ENCODE assay signal across 8 cellular contexts in the genomic region with DNA sequence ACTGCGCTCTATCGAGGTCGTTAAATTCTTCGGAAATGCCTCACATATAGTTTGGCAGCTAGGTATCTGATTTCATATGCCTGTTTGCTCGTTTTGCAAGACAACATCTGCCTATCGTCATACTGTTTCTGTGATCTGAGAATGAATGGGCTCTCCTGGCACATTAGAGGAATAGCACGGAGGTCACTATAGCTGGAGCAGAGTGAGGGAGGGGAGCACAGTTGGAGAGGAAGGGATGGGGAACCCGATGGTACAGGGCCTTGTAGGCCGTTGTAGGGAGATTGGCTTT. TPM values are rescaled to one million over a fixed set of nuclear protein-coding genes. Genes with fewer than 3 reads are reported as not detected.
DNase-seq lines count a peak whose midpoint lies in the region; ATAC-seq and TF ChIP-seq lines count a peak whose summit lies in the region.

No MANE protein-coding gene starts in this region.

- peaks cover 0 to 44% (median 24%) of the 10 kb centered on the region in 11 experiments; a peak in 15 of 22 replicates for H4K20me1 ChIP-seq in BLaER1 treated with 17β-estradiol and CSF1 and Interleukin-3, amounts not matched to agents 10 nM and 100 nM
- no peaks in the 10 kb centered on the region for H4K20me1 ChIP-seq in MM.1S (ENCODE audit: insufficient read depth, low read length)

- peaks cover 56% of the 10 kb centered on the region for H3K4me1 Mint-ChIP-seq in dendritic cell treated with granulocyte-macrophage colony-stimulating factor and Interleukin-4, amounts not matched to agents 40 ng/mL and 50 ng/mL, for 4 days (ENCODE audit: low read depth)
- peaks cover 31 to 39% of the 10 kb centered on the region in 2 donors for H3K4me1 Mint-ChIP-seq in natural killer cell treated with Interleukin-12 subunit alpha and Interleukin-12 subunit beta and Interleukin-15 and Interleukin-18, amount 100 ng/mL, for 72 hours (ENCODE audit: low read depth in 2 of 2)

- ATAC-seq in natural killer cell treated with Interleukin-12 subunit alpha and Interleukin-12 subunit beta and Interleukin-15 and Interleukin-18, amount 100 ng/mL, for 72 hours: no peak
- no peak for ATAC-seq in HG03045 (IDR thresholded peaks at IDR 0.05; ENCODE audit: unreplicated experiment)

- no peak for DNase-seq in MM.1S
- DNase-seq in natural killer cell treated with Interleukin-12 subunit alpha and Interleukin-12 subunit beta and Interleukin-15 and Interleukin-18, amount 100 ng/mL, for 72 hours (ENCODE audit: low spot score): no peak
- DNase-seq in NCI-H187 treated with DMSO at 0.1 percent for 48 hours (lab: John Stamatoyannopoulos, UW): no peak
- no peak for DNase-seq in DMS79 treated with DMSO at 0.1 percent for 48 hours (lab: John Stamatoyannopoulos, UW)
- no peak for DNase-seq in head of caudate nucleus

- peak overlapping the region; percentile 66 to 98 (median 87) for H3K27ac ChIP-seq in BLaER1 treated with 17β-estradiol and CSF1 and Interleukin-3, amounts not matched to agents 10 nM and 100 nM
- H3K27ac ChIP-seq in MM.1S (ENCODE audit: low read length): peak overlapping the region; percentile 85; the same call in 1 of the 2 replicates

- H3K9me2 ChIP-seq in MM.1S (replicated peaks; ENCODE audit: insufficient read depth, low read length): no peaks in the 10 kb centered on the region

- H3K4me1 ChIP-seq in BLaER1 treated with 17β-estradiol and CSF1 and Interleukin-3, amounts not matched to agents 10 nM and 100 nM: peaks cover 45 to 64% (median 48%) of the 10 kb centered on the region in 10 experiments
- H3K4me1 ChIP-seq in MM.1S (ENCODE audit: low read length): 0 out of 2 replicates have a peak, but pooled peaks cover 4% of the 10 kb centered on the region

- peak overlapping the region; percentile 58 to 80 (median 74) for H3K4me3 ChIP-seq in BLaER1 treated with 17β-estradiol and CSF1 and Interleukin-3, amounts not matched to agents 10 nM and 100 nM
- H3K4me3 ChIP-seq in MM.1S (ENCODE audit: low read length): peak overlapping the region; percentile 94

- peaks cover 0 to 23% (median 9%) of the 10 kb centered on the region in 11 experiments; a peak in 12 of 22 replicates for H3K36me3 ChIP-seq in BLaER1 treated with 17β-estradiol and CSF1 and Interleukin-3, amounts not matched to agents 10 nM and 100 nM
- no peaks in the 10 kb centered on the region for H3K36me3 ChIP-seq in MM.1S (replicated peaks; ENCODE audit: insufficient read depth, low read length)

- no peak for TF ChIP-seq CTCF in MM.1S (IDR thresholded peaks at IDR 0.05; ENCODE audit: low read length)

- H3K4me3 Mint-ChIP-seq in dendritic cell treated with granulocyte-macrophage colony-stimulating factor and Interleukin-4, amounts not matched to agents 40 ng/mL and 50 ng/mL, for 4 days: peak overlapping the region; percentile 87
- H3K4me3 Mint-ChIP-seq in natural killer cell treated with Interleukin-12 subunit alpha and Interleukin-12 subunit beta and Interleukin-15 and Interleukin-18, amount 100 ng/mL, for 72 hours: peak overlapping the region; percentile 98

- H3K9ac ChIP-seq in BLaER1 treated with 17β-estradiol and CSF1 and Interleukin-3, amounts not matched to agents 10 nM and 100 nM: peak overlapping the region; percentile 84 to 91 (median 87)
- peak overlapping the region; percentile 74 for H3K9ac ChIP-seq in MM.1S (ENCODE audit: low read length)

- H3K4me2 ChIP-seq in BLaER1 treated with 17β-estradiol and CSF1 and Interleukin-3, amounts not matched to agents 10 nM and 100 nM: peak overlapping the region; percentile 72 to 89 (median 82)
- H3K4me2 ChIP-seq in MM.1S (ENCODE audit: low read depth, low read length): peak overlapping the region; percentile 48

- peaks cover 64% of the 10 kb centered on the region for H3K36me3 Mint-ChIP-seq in dendritic cell treated with granulocyte-macrophage colony-stimulating factor and Interleukin-4, amounts not matched to agents 40 ng/mL and 50 ng/mL, for 4 days (ENCODE audit: low read depth)
- H3K36me3 Mint-ChIP-seq in natural killer cell treated with Interleukin-12 subunit alpha and Interleukin-12 subunit beta and Interleukin-15 and Interleukin-18, amount 100 ng/mL, for 72 hours: peaks cover 11% of the 10 kb centered on the region

- no peaks in the 10 kb centered on the region for H3F3A ChIP-seq in MM.1S (ENCODE audit: insufficient read depth, low read length)

- H3K9me3 ChIP-seq in BLaER1 treated with 17β-estradiol and CSF1 and Interleukin-3, amounts not matched to agents 10 nM and 100 nM (replicated peaks in 1 of 11): peaks cover 0 to 53% (median 22%) of the 10 kb centered on the region in 11 experiments; a peak in 17 of 22 replicates
- H3K9me3 ChIP-seq in MM.1S (replicated peaks; ENCODE audit: insufficient read depth, low read length): no peaks in the 10 kb centered on the region

- peaks cover 38% of the 10 kb centered on the region for H3K79me2 ChIP-seq in MM.1S (ENCODE audit: low read length)

- H3K9me3 Mint-ChIP-seq in dendritic cell treated with granulocyte-macrophage colony-stimulating factor and Interleukin-4, amounts not matched to agents 40 ng/mL and 50 ng/mL, for 4 days: no peaks in the 10 kb centered on the region
- no peaks in the 10 kb centered on the region for H3K9me3 Mint-ChIP-seq in natural killer cell treated with Interleukin-12 subunit alpha and Interleukin-12 subunit beta and Interleukin-15 and Interleukin-18, amount 100 ng/mL, for 72 hours

- peak overlapping the region; percentile 94 for H3K27ac Mint-ChIP-seq in dendritic cell treated with granulocyte-macrophage colony-stimulating factor and Interleukin-4, amounts not matched to agents 40 ng/mL and 50 ng/mL, for 4 days
- H3K27ac Mint-ChIP-seq in natural killer cell treated with Interleukin-12 subunit alpha and Interleukin-12 subunit beta and Interleukin-15 and Interleukin-18, amount 100 ng/mL, for 72 hours: peak overlapping the region; percentile 94

- H2AFZ ChIP-seq in MM.1S (ENCODE audit: low read length): peak overlapping the region; percentile 77; the same call in 1 of the 2 replicates

- H3K27me3 Mint-ChIP-seq in dendritic cell treated with granulocyte-macrophage colony-stimulating factor and Interleukin-4, amounts not matched to agents 40 ng/mL and 50 ng/mL, for 4 days: no peaks in the 10 kb centered on the region
- peaks cover 0 to 6% of the 10 kb centered on the region in 2 donors for H3K27me3 Mint-ChIP-seq in natural killer cell treated with Interleukin-12 subunit alpha and Interleukin-12 subunit beta and Interleukin-15 and Interleukin-18, amount 100 ng/mL, for 72 hours

- intact Hi-C loops in dendritic cell treated with granulocyte-macrophage colony-stimulating factor and Interleukin-4, amounts not matched to agents 40 ng/mL and 50 ng/mL, for 4 days (cut with micrococcal nuclease): no loop called here
- intact Hi-C loops in head of caudate nucleus (cut with DNase I): no loop called here

- H3K27me3 ChIP-seq in BLaER1 treated with 17β-estradiol and CSF1 and Interleukin-3, amounts not matched to agents 10 nM and 100 nM: peaks cover 36 to 78% (median 61%) of the 10 kb centered on the region in 11 experiments
- H3K27me3 ChIP-seq in MM.1S (replicated peaks; ENCODE audit: insufficient read depth, low read length): no peaks in the 10 kb centered on the region

RNA-seq across cellular contexts. Expression of a gene that starts 0.6 kb away (rescaled TPM):
- 10 to 100 TPM; 55.6 to 61.1 TPM for total RNA-seq in natural killer cell treated with Interleukin-12 subunit alpha and Interleukin-12 subunit beta and Interleukin-15 and Interleukin-18, amount 100 ng/mL, for 72 hours

RNA-seq across cellular contexts. Expression of a gene that starts 1.3 kb away (rescaled TPM):
- total RNA-seq in natural killer cell treated with Interleukin-12 subunit alpha and Interleukin-12 subunit beta and Interleukin-15 and Interleukin-18, amount 100 ng/mL, for 72 hours: 100 to 1,000 TPM; 115 to 227 TPM

RNA-seq across cellular contexts. Expression of a gene that starts 31.9 kb away (rescaled TPM):
- 10 to 100 TPM; 28.5 to 41.1 TPM for total RNA-seq in natural killer cell treated with Interleukin-12 subunit alpha and Interleukin-12 subunit beta and Interleukin-15 and Interleukin-18, amount 100 ng/mL, for 72 hours

RNA-seq across cellular contexts. Expression of a gene that starts 37.0 kb away (rescaled TPM):
- total RNA-seq in natural killer cell treated with Interleukin-12 subunit alpha and Interleukin-12 subunit beta and Interleukin-15 and Interleukin-18, amount 100 ng/mL, for 72 hours: not detected

RNA-seq across cellular contexts. Expression of a gene that starts 57.5 kb away (rescaled TPM):
- total RNA-seq in natural killer cell treated with Interleukin-12 subunit alpha and Interleukin-12 subunit beta and Interleukin-15 and Interleukin-18, amount 100 ng/mL, for 72 hours: 10 to 100 TPM; 22.1 to 30.7 TPM
